1 cellular context compared by ENCODE assay signal in the genomic region with DNA sequence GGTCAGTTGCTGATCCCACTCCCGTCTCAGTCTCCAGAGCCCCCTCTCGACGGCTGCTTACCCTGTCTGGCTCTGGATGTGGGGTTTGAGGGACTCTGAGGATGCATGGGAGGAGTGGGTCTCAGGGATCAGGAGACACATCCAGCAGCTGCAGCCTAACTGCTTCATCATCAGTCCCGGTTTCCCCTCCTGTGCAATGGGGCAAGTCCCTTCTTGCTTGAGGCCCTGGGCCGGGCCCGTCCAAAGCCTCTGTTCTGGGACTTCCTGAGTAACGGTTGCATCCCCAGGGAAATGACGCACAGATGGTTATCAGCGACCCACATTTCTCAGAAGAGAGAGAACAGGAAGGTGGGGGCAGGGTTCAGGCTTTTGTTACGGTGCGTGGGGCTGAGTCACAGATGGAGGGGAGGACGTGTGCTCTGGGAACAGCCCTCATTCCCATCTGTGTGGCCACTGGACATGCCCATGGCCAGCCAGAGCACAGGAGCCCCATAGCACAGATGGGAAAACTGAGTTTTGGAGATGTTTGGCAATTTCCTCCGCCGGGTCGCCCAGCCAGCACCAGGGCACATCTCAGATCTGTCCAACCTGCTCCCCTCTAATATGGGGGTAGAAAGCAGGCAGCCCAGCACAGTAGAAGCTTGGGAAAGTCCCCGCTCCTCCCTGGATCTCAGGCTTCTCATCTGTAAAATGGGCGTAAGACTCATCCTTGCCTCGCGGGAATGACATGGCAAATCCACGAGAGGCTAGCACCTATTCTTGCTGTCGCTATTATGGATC.
A peak's percentile ranks its signal among the peaks of the same experiment; 100 is the strongest.
TF ChIP-seq lines count a peak whose summit lies in the region.

No MANE protein-coding gene starts in this region.

TF ChIP-seq in HEK293, 187 proteins besides CTCF, POLR2A, EP300 and RAD21 (continued from another document and continues in another):
- TF ChIP-seq, protein P1, sequence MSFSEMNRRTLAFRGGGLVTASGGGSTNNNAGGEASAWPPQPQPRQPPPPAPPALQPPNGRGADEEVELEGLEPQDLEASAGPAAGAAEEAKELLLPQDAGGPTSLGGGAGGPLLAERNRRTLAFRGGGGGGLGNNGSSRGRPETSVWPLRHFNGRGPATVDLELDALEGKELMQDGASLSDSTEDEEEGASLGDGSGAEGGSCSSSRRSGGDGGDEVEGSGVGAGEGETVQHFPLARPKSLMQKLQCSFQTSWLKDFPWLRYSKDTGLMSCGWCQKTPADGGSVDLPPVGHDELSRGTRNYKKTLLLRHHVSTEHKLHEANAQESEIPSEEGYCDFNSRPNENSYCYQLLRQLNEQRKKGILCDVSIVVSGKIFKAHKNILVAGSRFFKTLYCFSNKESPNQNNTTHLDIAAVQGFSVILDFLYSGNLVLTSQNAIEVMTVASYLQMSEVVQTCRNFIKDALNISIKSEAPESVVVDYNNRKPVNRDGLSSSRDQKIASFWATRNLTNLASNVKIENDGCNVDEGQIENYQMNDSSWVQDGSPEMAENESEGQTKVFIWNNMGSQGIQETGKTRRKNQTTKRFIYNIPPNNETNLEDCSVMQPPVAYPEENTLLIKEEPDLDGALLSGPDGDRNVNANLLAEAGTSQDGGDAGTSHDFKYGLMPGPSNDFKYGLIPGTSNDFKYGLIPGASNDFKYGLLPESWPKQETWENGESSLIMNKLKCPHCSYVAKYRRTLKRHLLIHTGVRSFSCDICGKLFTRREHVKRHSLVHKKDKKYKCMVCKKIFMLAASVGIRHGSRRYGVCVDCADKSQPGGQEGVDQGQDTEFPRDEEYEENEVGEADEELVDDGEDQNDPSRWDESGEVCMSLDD (tag by site-specific recombination; IDR thresholded peaks at IDR 0.05) = 0 out of 2 replicates have a peak, but pooled peaks have one; percentile 41
- TF ChIP-seq ZSCAN23 (tag by site-specific recombination; IDR thresholded peaks at IDR 0.05) (0 out of 2 replicates have a peak, but pooled peaks have one; percentile 59), SP3 (tag by site-specific recombination; IDR thresholded peaks at IDR 0.05) (peak; percentile 41), FEZF1 (tag by site-specific recombination; IDR thresholded peaks at IDR 0.05) (no peak), OSR2 (tag by site-specific recombination; IDR thresholded peaks at IDR 0.05) (peak; percentile 66), ZNF433 (tag by site-specific recombination; IDR thresholded peaks at IDR 0.05; ENCODE audit: low read depth) (no peak), ZFHX2 (tag by site-specific recombination; conservative IDR thresholded peaks at IDR 0.05) (peak; percentile 66), ZNF140 (tag by site-specific recombination; IDR thresholded peaks at IDR 0.05) (no peak), ZNF558 (tag by site-specific recombination; IDR thresholded peaks at IDR 0.05) (0 out of 2 replicates have a peak, but pooled peaks have one; percentile 33), SP2 (tag by site-specific recombination; IDR thresholded peaks at IDR 0.05) (peak; percentile 47), ZNF664 (tag by site-specific recombination; IDR thresholded peaks at IDR 0.05) (no peak), KLF10 (tag by site-specific recombination; IDR thresholded peaks at IDR 0.05) (no peak), PRDM10 (tag by site-specific recombination; IDR thresholded peaks at IDR 0.05) (peak; percentile 79), ZNF623 (tag by site-specific recombination; IDR thresholded peaks at IDR 0.05) (0 out of 2 replicates have a peak, but pooled peaks have one; percentile 9), ZNF10 (tag by site-specific recombination; IDR thresholded peaks at IDR 0.05) (no peak), WT1 (tag by site-specific recombination; IDR thresholded peaks at IDR 0.05) (peak; percentile 26; the same call in 1 of the 2 replicates), ZNF518A (tag by site-specific recombination; conservative IDR thresholded peaks at IDR 0.05; ENCODE audit: low read depth) (0 out of 2 replicates have a peak, but pooled peaks have one; percentile 34), KLF8 (tag by site-specific recombination; IDR thresholded peaks at IDR 0.05) (peak; percentile 43), BCL11B (tag by site-specific recombination; IDR thresholded peaks at IDR 0.05; ENCODE audit: low read depth) (no peak), EGR2 (tag by site-specific recombination; IDR thresholded peaks at IDR 0.05; ENCODE audit: low read depth) (peak; percentile 65; the same call in 1 of the 2 replicates), ZNF24 (tag by site-specific recombination; IDR thresholded peaks at IDR 0.05) (no peak), ZNF629 (tag by site-specific recombination; IDR thresholded peaks at IDR 0.05) (peak; percentile 81), ZEB2 (tag by site-specific recombination; IDR thresholded peaks at IDR 0.05) (peak; percentile 70), HIC1 (tag by site-specific recombination; IDR thresholded peaks at IDR 0.05) (peak; percentile 77; the same call in 1 of the 2 replicates), BCL11A (tag by site-specific recombination; IDR thresholded peaks at IDR 0.05; ENCODE audit: low read depth) (no peak)
- TF ChIP-seq, protein P2, sequence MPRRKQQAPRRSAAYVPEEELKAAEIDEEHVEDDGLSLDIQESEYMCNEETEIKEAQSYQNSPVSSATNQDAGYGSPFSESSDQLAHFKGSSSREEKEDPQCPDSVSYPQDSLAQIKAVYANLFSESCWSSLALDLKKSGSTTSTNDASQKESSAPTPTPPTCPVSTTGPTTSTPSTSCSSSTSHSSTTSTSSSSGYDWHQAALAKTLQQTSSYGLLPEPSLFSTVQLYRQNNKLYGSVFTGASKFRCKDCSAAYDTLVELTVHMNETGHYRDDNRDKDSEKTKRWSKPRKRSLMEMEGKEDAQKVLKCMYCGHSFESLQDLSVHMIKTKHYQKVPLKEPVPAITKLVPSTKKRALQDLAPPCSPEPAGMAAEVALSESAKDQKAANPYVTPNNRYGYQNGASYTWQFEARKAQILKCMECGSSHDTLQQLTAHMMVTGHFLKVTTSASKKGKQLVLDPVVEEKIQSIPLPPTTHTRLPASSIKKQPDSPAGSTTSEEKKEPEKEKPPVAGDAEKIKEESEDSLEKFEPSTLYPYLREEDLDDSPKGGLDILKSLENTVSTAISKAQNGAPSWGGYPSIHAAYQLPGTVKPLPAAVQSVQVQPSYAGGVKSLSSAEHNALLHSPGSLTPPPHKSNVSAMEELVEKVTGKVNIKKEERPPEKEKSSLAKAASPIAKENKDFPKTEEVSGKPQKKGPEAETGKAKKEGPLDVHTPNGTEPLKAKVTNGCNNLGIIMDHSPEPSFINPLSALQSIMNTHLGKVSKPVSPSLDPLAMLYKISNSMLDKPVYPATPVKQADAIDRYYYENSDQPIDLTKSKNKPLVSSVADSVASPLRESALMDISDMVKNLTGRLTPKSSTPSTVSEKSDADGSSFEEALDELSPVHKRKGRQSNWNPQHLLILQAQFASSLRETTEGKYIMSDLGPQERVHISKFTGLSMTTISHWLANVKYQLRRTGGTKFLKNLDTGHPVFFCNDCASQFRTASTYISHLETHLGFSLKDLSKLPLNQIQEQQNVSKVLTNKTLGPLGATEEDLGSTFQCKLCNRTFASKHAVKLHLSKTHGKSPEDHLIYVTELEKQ (tag by site-specific recombination; IDR thresholded peaks at IDR 0.05; ENCODE audit: borderline replicate concordance) = 0 out of 2 replicates have a peak, but pooled peaks have one; percentile 43
- TF ChIP-seq, protein P3, sequence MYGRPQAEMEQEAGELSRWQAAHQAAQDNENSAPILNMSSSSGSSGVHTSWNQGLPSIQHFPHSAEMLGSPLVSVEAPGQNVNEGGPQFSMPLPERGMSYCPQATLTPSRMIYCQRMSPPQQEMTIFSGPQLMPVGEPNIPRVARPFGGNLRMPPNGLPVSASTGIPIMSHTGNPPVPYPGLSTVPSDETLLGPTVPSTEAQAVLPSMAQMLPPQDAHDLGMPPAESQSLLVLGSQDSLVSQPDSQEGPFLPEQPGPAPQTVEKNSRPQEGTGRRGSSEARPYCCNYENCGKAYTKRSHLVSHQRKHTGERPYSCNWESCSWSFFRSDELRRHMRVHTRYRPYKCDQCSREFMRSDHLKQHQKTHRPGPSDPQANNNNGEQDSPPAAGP (tag by site-specific recombination; IDR thresholded peaks at IDR 0.05) = peak; percentile 90; the same call in 1 of the 2 replicates
- TF ChIP-seq, protein P4, sequence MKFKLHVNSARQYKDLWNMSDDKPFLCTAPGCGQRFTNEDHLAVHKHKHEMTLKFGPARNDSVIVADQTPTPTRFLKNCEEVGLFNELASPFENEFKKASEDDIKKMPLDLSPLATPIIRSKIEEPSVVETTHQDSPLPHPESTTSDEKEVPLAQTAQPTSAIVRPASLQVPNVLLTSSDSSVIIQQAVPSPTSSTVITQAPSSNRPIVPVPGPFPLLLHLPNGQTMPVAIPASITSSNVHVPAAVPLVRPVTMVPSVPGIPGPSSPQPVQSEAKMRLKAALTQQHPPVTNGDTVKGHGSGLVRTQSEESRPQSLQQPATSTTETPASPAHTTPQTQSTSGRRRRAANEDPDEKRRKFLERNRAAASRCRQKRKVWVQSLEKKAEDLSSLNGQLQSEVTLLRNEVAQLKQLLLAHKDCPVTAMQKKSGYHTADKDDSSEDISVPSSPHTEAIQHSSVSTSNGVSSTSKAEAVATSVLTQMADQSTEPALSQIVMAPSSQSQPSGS (tag by site-specific recombination; IDR thresholded peaks at IDR 0.05; ENCODE audit: low read depth) = no peak
- TF ChIP-seq, protein P5, sequence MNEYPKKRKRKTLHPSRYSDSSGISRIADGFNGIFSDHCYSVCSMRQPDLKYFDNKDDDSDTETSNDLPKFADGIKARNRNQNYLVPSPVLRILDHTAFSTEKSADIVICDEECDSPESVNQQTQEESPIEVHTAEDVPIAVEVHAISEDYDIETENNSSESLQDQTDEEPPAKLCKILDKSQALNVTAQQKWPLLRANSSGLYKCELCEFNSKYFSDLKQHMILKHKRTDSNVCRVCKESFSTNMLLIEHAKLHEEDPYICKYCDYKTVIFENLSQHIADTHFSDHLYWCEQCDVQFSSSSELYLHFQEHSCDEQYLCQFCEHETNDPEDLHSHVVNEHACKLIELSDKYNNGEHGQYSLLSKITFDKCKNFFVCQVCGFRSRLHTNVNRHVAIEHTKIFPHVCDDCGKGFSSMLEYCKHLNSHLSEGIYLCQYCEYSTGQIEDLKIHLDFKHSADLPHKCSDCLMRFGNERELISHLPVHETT (tag by site-specific recombination; IDR thresholded peaks at IDR 0.05) = no peak
